9 cellular contexts compared by ENCODE assay signal in the genomic region with DNA sequence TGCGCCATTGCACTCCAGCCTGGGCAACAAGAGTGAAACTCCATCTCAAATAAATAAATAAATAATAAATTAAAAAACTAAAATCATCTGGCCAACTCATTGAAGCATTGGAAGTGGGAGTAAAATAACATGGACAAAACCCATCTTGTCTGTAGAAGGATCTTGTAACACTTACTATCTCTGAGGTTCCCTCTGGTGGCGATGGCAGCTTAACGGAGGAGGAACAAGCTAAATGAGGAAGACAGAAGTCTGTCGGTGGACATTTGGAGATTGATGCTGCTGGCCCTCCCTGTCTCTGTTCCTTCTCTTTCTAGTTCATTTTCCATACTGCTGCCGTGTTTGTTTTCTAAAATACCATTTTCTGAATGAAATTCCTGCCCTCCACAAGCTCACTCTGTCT. TPM values are rescaled to one million over a fixed set of nuclear protein-coding genes. Genes with fewer than 3 reads are reported as not detected.
DNase-seq lines count a peak whose midpoint lies in the region; ATAC-seq and TF ChIP-seq lines count a peak whose summit lies in the region.
"Had no signal": no experiment of that assay in that cellular context is flagged by ENCODE, and none has a peak within 500 bp of the region (broad histone marks: within the 10 kb centered on the region; RNA-seq: fewer than 3 reads in every experiment).

No MANE protein-coding gene starts in this region.

- H3K79me2 ChIP-seq in GM23338 (replicated peaks; ENCODE audit: insufficient read depth) = no peaks in the 10 kb centered on the region

- H3K4me2 ChIP-seq in GM23338 = no peak overlapping the region

- peaks cover 22% of the 10 kb centered on the region for H3K36me3 Mint-ChIP-seq in GM23338 (ENCODE audit: low read depth)

- H3K36me3 ChIP-seq in GM23338 (ENCODE audit: insufficient read depth) (peaks cover 11% of the 10 kb centered on the region; the same call in 1 of the 2 replicates), WERI-Rb-1 (peaks cover 36% of the 10 kb centered on the region)

- no peak overlapping the region for H3K27ac Mint-ChIP-seq in GM23338
- H3K27ac Mint-ChIP-seq: dendritic cell treated with granulocyte-macrophage colony-stimulating factor and Interleukin-4, amounts not matched to agents 40 ng/mL and 50 ng/mL, for 4 days had no signal

- no peak overlapping the region for H3K4me3 ChIP-seq in AG04450 (ENCODE audit: low read depth, low read length)
- no peak overlapping the region for H3K4me3 ChIP-seq in GM23338
- no peak overlapping the region for H3K4me3 ChIP-seq in WERI-Rb-1 (ENCODE audit: low read depth, low read length)

- TF ChIP-seq CTCF in AG04450 (IDR thresholded peaks at IDR 0.05; ENCODE audit: low read depth, low read length) (peak; percentile 23; the same call in 1 of the 2 replicates), GM23338 (conservative IDR thresholded peaks at IDR 0.05; ENCODE audit: low read depth in 2 of 2) (peak; percentile 48 to 70), WERI-Rb-1 (IDR thresholded peaks at IDR 0.05; ENCODE audit: low read depth, low read length) (peak; percentile 23; the same call in 1 of the 2 replicates)

- no peaks in the 10 kb centered on the region for H3K9me2 ChIP-seq in GM23338 (ENCODE audit: insufficient read depth)

- H3K27ac ChIP-seq in AG04450 (ENCODE audit: low read depth, low read length) (no peak overlapping the region), GM23338 (ENCODE audit: low read depth) (no peak overlapping the region), WERI-Rb-1 (no peak overlapping the region)

- H3K9me3 ChIP-seq in AG04450 (ENCODE audit: control insufficient read depth, insufficient read depth, low read length) = no peaks in the 10 kb centered on the region
- no peaks in the 10 kb centered on the region for H3K9me3 ChIP-seq in WERI-Rb-1 (ENCODE audit: severe bottlenecking)

- ATAC-seq in GM23338 (peak; percentile 59), GM21576 (IDR thresholded peaks at IDR 0.05; ENCODE audit: unreplicated experiment) (no peak), GM18511 (IDR thresholded peaks at IDR 0.05; ENCODE audit: unreplicated experiment) (no peak)

- H2AFZ ChIP-seq in GM23338 = no peak overlapping the region

- no peaks in the 10 kb centered on the region for H3K27me3 Mint-ChIP-seq in GM23338 (ENCODE audit: insufficient read depth, low read depth, poor library complexity)
- H3K27me3 Mint-ChIP-seq: dendritic cell treated with granulocyte-macrophage colony-stimulating factor and Interleukin-4, amounts not matched to agents 40 ng/mL and 50 ng/mL, for 4 days had no signal

- H3K9me3 Mint-ChIP-seq in GM23338 = no peaks in the 10 kb centered on the region
- H3K9me3 Mint-ChIP-seq: dendritic cell treated with granulocyte-macrophage colony-stimulating factor and Interleukin-4, amounts not matched to agents 40 ng/mL and 50 ng/mL, for 4 days had no signal

- no peaks in the 10 kb centered on the region for H3K27me3 ChIP-seq in AG04450 (ENCODE audit: control insufficient read depth, insufficient read depth, low read length)
- no peaks in the 10 kb centered on the region for H3K27me3 ChIP-seq in GM23338 (ENCODE audit: insufficient read depth)
- no peaks in the 10 kb centered on the region for H3K27me3 ChIP-seq in WERI-Rb-1 (ENCODE audit: insufficient read depth, low read depth, severe bottlenecking)

- no peak for DNase-seq in AG04450 (ENCODE audit: low read depth, low spot score)
- peak; percentile 78 for DNase-seq in GM23338 (ENCODE audit: low spot score)
- DNase-seq in WERI-Rb-1 = peak; percentile 26
- peak; percentile 59 for DNase-seq in iPS-NIHi7 (ENCODE audit: extremely low spot score)
- DNase-seq in posterior vena cava (ENCODE audit: low spot score) = no peak
- no peak for DNase-seq in stimulated activated CD4-positive, alpha-beta T cell treated with anti-CD3 and anti-CD28 coated beads, Interleukin-2, amount 100 ng/mL, for 48 hours

- CTCF ChIA-PET in AG04450 (lab: Charles Lee) = interaction anchor here (0.7 to 1.4 kb wide), 2 partner anchors 18 to 141 kb away, joined by 3 to 7 read pairs; no protein-coding TSS in a partner anchor

- POLR2A ChIA-PET in AG04450 (lab: Yijun Ruan, JAX) = no interaction called here

- H3K4me3 Mint-ChIP-seq in GM23338 = no peak overlapping the region
- H3K4me3 Mint-ChIP-seq: dendritic cell treated with granulocyte-macrophage colony-stimulating factor and Interleukin-4, amounts not matched to agents 40 ng/mL and 50 ng/mL, for 4 days had no signal

- H3K4me1 Mint-ChIP-seq in GM23338 = no peaks in the 10 kb centered on the region

- intact Hi-C loops in posterior vena cava (cut with DNase I) = no loop called here

- no peaks in the 10 kb centered on the region for H4K20me1 ChIP-seq in GM23338 (replicated peaks; ENCODE audit: insufficient read depth)

- H3K4me1 ChIP-seq in GM23338 (ENCODE audit: insufficient read depth) = no peaks in the 10 kb centered on the region

- no peaks in the 10 kb centered on the region for H3F3A ChIP-seq in GM23338 (replicated peaks; ENCODE audit: low read depth)

TF ChIP-seq in GM23338, 12 proteins besides CTCF, POLR2A, EP300 and RAD21 (continues in another document):
- TF ChIP-seq EZH2phosphoT487 (IDR thresholded peaks at IDR 0.05; ENCODE audit: unreplicated experiment) (no peak), CREB1 (CRISPR knock-in tag; IDR thresholded peaks at IDR 0.05; ENCODE audit: low read depth) (no peak), POLR2AphosphoS5 (IDR thresholded peaks at IDR 0.05; ENCODE audit: low read depth) (no peak), STAT1 (IDR thresholded peaks at IDR 0.05; ENCODE audit: unreplicated experiment) (no peak), ETS1 (IDR thresholded peaks at IDR 0.05) (no peak), ZNF114 (CRISPR knock-in tag; IDR thresholded peaks at IDR 0.05) (no peak), JUNB (IDR thresholded peaks at IDR 0.05; ENCODE audit: unreplicated experiment) (no peak), EZH2 (IDR thresholded peaks at IDR 0.05; ENCODE audit: low read depth, unreplicated experiment) (no peak)

RNA-seq across cellular contexts. Expression of gene ZCCHC2, which starts 43.4 kb away (rescaled TPM):
- polyA plus RNA-seq in AG04450 (2011; rRNA removed) (4.9 and 5.8 TPM in 2 replicates), GM23338 (2016; fragmentation: Nextera tagmentation; extraction: Ambion mirVana) (4.9 and 5.4 TPM in 2 replicates)
- 11.7 and 14.3 TPM in 2 replicates for polyA minus RNA-seq in AG04450 (2011; rRNA and poly(A)+ RNA removed)
- 14.4 and 15.4 TPM in 2 replicates for total RNA-seq in GM23338 (2014; rRNA removed; shearing (Covaris generic))
- 10 to 100 TPM; 25.0 to 26.3 TPM for total RNA-seq in posterior vena cava

Comparison
In these comparisons a context has a peak if more than half of its experiments do, and no peak if none do; other contexts are left out.
1. DNase-seq: peak in GM23338 (single experiment), WERI-Rb-1 (single experiment) and iPS-NIHi7 (single experiment); none in AG04450 (single experiment), posterior vena cava (single experiment) and stimulated activated CD4-positive, alpha-beta T cell treated with anti-CD3 and anti-CD28 coated beads, Interleukin-2, amount 100 ng/mL, for 48 hours (0 of 2).
2. Peak in every context shown above with its lines, with median percentiles within 50 percentile points of each other: CTCF ChIP-seq.